In genomic region chr10:21885940-21886339, GRCh38 we compare ENCODE assay signal across 17 cellular contexts.
A peak's percentile ranks its signal among the peaks of the same experiment; 100 is the strongest.
DNase-seq lines count a peak whose midpoint lies in the region; ATAC-seq and TF ChIP-seq lines count a peak whose summit lies in the region.
"Had no signal": no experiment of that assay in that cellular context is flagged by ENCODE, and none has a peak within 500 bp of the region (broad histone marks: within the 10 kb centered on the region; RNA-seq: fewer than 3 reads in every experiment).

No MANE protein-coding gene starts in this region.

- peaks cover 0 to 13% (median 7%) of the 10 kb centered on the region in 6 donors for H3K9me3 Mint-ChIP-seq in immature natural killer cell

- no peak overlapping the region for H2AFZ ChIP-seq in MM.1S (ENCODE audit: low read length)
- H2AFZ ChIP-seq: GM23338 had no signal

- H3K4me3 Mint-ChIP-seq in immature natural killer cell = peak overlapping the region in 4 of 5 donors; percentile 0 to 31 (median 10)
- H3K4me3 Mint-ChIP-seq: CD14-positive monocyte, GM23338 had no signal

- TF ChIP-seq CTCF in GM12864 (IDR thresholded peaks at IDR 0.05; ENCODE audit: low read depth, low read length, missing control alignments) (no peak), MM.1S (IDR thresholded peaks at IDR 0.05; ENCODE audit: low read length) (no peak), ovary (IDR thresholded peaks at IDR 0.05) (no peak)

- no peak overlapping the region; the same call in 1 of the 2 replicates for H3K27ac ChIP-seq in MM.1S (ENCODE audit: low read length)
- no peak overlapping the region for H3K27ac ChIP-seq in ovary
- H3K27ac ChIP-seq: 22Rv1, A549, BLaER1 had no signal

- no peak for TF ChIP-seq EP300 in ovary (IDR thresholded peaks at IDR 0.05)

- H3K9ac ChIP-seq in MM.1S (ENCODE audit: low read length) = no peak overlapping the region
- H3K9ac ChIP-seq: BLaER1 had no signal

- peak overlapping the region in 1 of 6 donors; percentile 11 for H3K27ac Mint-ChIP-seq in immature natural killer cell
- H3K27ac Mint-ChIP-seq: CD4-positive, alpha-beta memory T cell; GM23338 had no signal

- peaks cover 0 to 3% (median 0%) of the 10 kb centered on the region in 3 donors for H3K27me3 Mint-ChIP-seq in immature natural killer cell (ENCODE audit: low read depth in 3 of 3)
- H3K27me3 Mint-ChIP-seq: CD4-positive, alpha-beta memory T cell had no signal

- H3K9me2 ChIP-seq in MM.1S (replicated peaks; ENCODE audit: insufficient read depth, low read length) = no peaks in the 10 kb centered on the region

- peaks cover 12 to 19% (median 16%) of the 10 kb centered on the region in 3 donors for H3K36me3 Mint-ChIP-seq in immature natural killer cell

- H3K36me3 ChIP-seq in MM.1S (replicated peaks; ENCODE audit: insufficient read depth, low read length) (no peaks in the 10 kb centered on the region; the same call in 1 of the 2 replicates), ovary (no peaks in the 10 kb centered on the region)

- DNase-seq in GM12864 (ENCODE audit: low read depth) (peak; percentile 25), MM.1S (peak; percentile 68), immature natural killer cell (no peak), ovary (no peak), NCI-H1436 (lab: John Stamatoyannopoulos, UW) (no peak), DMS114 treated with DMSO at 0.1 percent for 48 hours (lab: John Stamatoyannopoulos, UW; ENCODE audit: unreplicated experiment) (no peak)
- DNase-seq: CD4-positive, alpha-beta memory T cell; DMS79 treated with DMSO at 0.1 percent for 48 hours; GF-D8; HCEC 1CT; KG1 had no signal

- H4K20me1 ChIP-seq in MM.1S (ENCODE audit: insufficient read depth, low read length) = no peaks in the 10 kb centered on the region
- H4K20me1 ChIP-seq: BLaER1 had no signal

- peaks cover 34% of the 10 kb centered on the region for H3F3A ChIP-seq in MM.1S (ENCODE audit: insufficient read depth, low read length)

- H3K9me3 ChIP-seq in MM.1S (replicated peaks; ENCODE audit: insufficient read depth, low read length) (no peaks in the 10 kb centered on the region), ovary (no peaks in the 10 kb centered on the region)

- H3K27me3 ChIP-seq in MM.1S (replicated peaks; ENCODE audit: insufficient read depth, low read length) = no peaks in the 10 kb centered on the region
- no peaks in the 10 kb centered on the region for H3K27me3 ChIP-seq in ovary
- H3K27me3 ChIP-seq: BLaER1 had no signal

- H3K4me1 ChIP-seq in MM.1S (ENCODE audit: low read length) (peaks cover 57% of the 10 kb centered on the region), ovary (ENCODE audit: insufficient read depth) (no peaks in the 10 kb centered on the region)
- H3K4me1 ChIP-seq: A549 had no signal

- H3K4me2 ChIP-seq in MM.1S (ENCODE audit: low read depth, low read length) = peak overlapping the region; percentile 79
- H3K4me2 ChIP-seq: A549, BLaER1, GM23338 had no signal

- H3K4me1 Mint-ChIP-seq in immature natural killer cell = peaks cover 58 to 69% of the 10 kb centered on the region in 2 donors

- intact Hi-C loops in ovary (cut with DNase I) = no loop called here

- peak; percentile 25 for ATAC-seq in HG02885 (IDR thresholded peaks at IDR 0.05; ENCODE audit: poor library complexity, unreplicated experiment)
- ATAC-seq: A549, GM23338 had no signal

- peaks cover 66% of the 10 kb centered on the region for H3K79me2 ChIP-seq in MM.1S (ENCODE audit: low read length)

- no peak for TF ChIP-seq POLR2A in ovary (IDR thresholded peaks at IDR 0.05)

- no peak overlapping the region for H3K4me3 ChIP-seq in GM12864 (ENCODE audit: low read depth, low read length)
- peak overlapping the region; percentile 12; the same call in 1 of the 2 replicates for H3K4me3 ChIP-seq in MM.1S (ENCODE audit: low read length)
- H3K4me3 ChIP-seq in ovary = no peak overlapping the region
- H3K4me3 ChIP-seq: A549, BLaER1, GM23338 had no signal

Comparison
In these comparisons a context has a peak if more than half of its experiments do, and no peak if none do; other contexts are left out.
1. DNase-seq: peak in GM12864 (single experiment) and MM.1S (single experiment); none in immature natural killer cell (0 of 3), ovary (0 of 5), NCI-H1436 (single experiment) and DMS114 treated with DMSO at 0.1 percent for 48 hours (single experiment).